ENCODE assay signal across 22 cellular contexts in the genomic region with DNA sequence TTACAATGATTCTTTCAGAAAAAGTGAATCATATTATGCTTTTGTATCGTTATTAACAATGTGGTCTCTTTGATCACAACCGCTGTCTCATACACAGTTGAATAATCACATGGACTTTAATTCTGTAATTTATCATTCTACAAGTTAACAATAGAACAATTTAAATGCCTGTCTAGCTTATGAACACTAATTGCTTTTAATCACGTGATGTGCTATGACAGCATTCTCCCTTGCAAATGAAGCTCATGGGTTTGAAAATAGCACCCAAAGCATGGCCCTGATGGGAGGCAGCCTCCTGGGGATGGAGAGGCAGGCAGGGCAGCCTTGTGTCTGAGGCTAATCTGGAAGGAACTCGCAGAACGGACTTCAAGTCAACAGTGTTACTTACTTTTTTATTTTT.
DNase-seq lines count a peak whose midpoint lies in the region; TF ChIP-seq lines count a peak whose summit lies in the region.
"Had no signal": no experiment of that assay in that cellular context is flagged by ENCODE, and none has a peak within 500 bp of the region (broad histone marks: within the 10 kb centered on the region; RNA-seq: fewer than 3 reads in every experiment).

No MANE protein-coding gene starts in this region.

- no peaks in the 10 kb centered on the region for H3K4me1 Mint-ChIP-seq in osteocyte (ENCODE audit: unreplicated experiment)

- in situ Hi-C loops in GM23248 (cut with MboI) = no loop called here

- no TSS peak for BruUV-seq in A673 (replicated peaks; lab: Mats Ljungman, UMichigan)

- H3K9ac ChIP-seq in GM23248 (no peak overlapping the region), MM.1S (ENCODE audit: low read length) (no peak overlapping the region)
- H3K9ac ChIP-seq: SK-N-SH had no signal

- H3K27ac ChIP-seq in A673 (ENCODE audit: low read depth, low read length, poor library complexity, severe bottlenecking) = no peak overlapping the region
- H3K27ac ChIP-seq in caudate nucleus (ENCODE audit: low read depth, low read length) = peak overlapping the region; percentile 19
- no peak overlapping the region for H3K27ac ChIP-seq in GM23248
- H3K27ac ChIP-seq in esophagus squamous epithelium = no peak overlapping the region
- no peak overlapping the region for H3K27ac ChIP-seq in MM.1S (ENCODE audit: low read length)
- H3K27ac ChIP-seq: RWPE1 had no signal

- H3K36me3 Mint-ChIP-seq in osteocyte (ENCODE audit: unreplicated experiment) = no peaks in the 10 kb centered on the region
- H3K36me3 Mint-ChIP-seq: CD8-positive, alpha-beta T cell had no signal

- TF ChIP-seq CTCF in A673 (conservative IDR thresholded peaks at IDR 0.05; ENCODE audit: low read depth, low read length) (no peak), osteocyte (IDR thresholded peaks at IDR 0.05) (no peak), esophagus squamous epithelium (IDR thresholded peaks at IDR 0.05) (no peak), MM.1S (IDR thresholded peaks at IDR 0.05; ENCODE audit: low read length) (no peak)

- no peak overlapping the region for H2AFZ ChIP-seq in GM23248
- H2AFZ ChIP-seq in MM.1S (ENCODE audit: low read length) = no peak overlapping the region

- POLR2A ChIA-PET in A673 (lab: Charles Lee; ENCODE audit: low non-redundant PET) = no interaction called here

- H3F3A ChIP-seq in GM23248 (ENCODE audit: insufficient read depth) (no peaks in the 10 kb centered on the region), MM.1S (ENCODE audit: insufficient read depth, low read length) (no peaks in the 10 kb centered on the region)

- TF ChIP-seq POLR2A in esophagus squamous epithelium (IDR thresholded peaks at IDR 0.05) = no peak

- peak; percentile 18 for DNase-seq in A673 (ENCODE audit: low spot score)
- DNase-seq in M059J (ENCODE audit: low read depth) = peak; percentile 2
- DNase-seq in caudate nucleus (lab: John Stamatoyannopoulos, UW) = peak in 1 of 61 donors; percentile 10
- DNase-seq in renal cortical epithelial cell (ENCODE audit: low read depth) = peak; percentile 18
- no peak for DNase-seq in osteocyte (ENCODE audit: extremely low spot score, unreplicated experiment)
- DNase-seq in GM23248 = no peak
- no peak for DNase-seq in esophagus squamous epithelium (lab: John Stamatoyannopoulos, UW)
- no peak for DNase-seq in MM.1S
- DNase-seq: Calu3; CD8-positive, alpha-beta T cell; DMS153; KBM-7; NCI-H1105; NCI-H146; NCI-H2029 treated with DMSO at 0.1 percent for 48 hours; NCI-H226; NCI-H510A treated with DMSO at 0.1 percent for 48 hours; NCI-H774; NK-92 treated with Interleukin-12 subunit alpha and Interleukin-12 subunit beta, amount 100 ng/mL, for 24 hours; SIG-M5; SK-N-SH had no signal

- H3K79me2 ChIP-seq in GM23248 (ENCODE audit: insufficient read depth) = no peaks in the 10 kb centered on the region
- H3K79me2 ChIP-seq in MM.1S (ENCODE audit: low read length) = no peaks in the 10 kb centered on the region

- intact Hi-C loops in A673 (cut with micrococcal nuclease; ENCODE audit: unreplicated experiment) = no loop called here
- intact Hi-C loops in esophagus squamous epithelium (cut with DNase I) = no loop called here

- no peak overlapping the region for H3K27ac Mint-ChIP-seq in osteocyte (ENCODE audit: unreplicated experiment)
- H3K27ac Mint-ChIP-seq: CD8-positive, alpha-beta T cell had no signal

- H4K20me1 ChIP-seq in GM23248 (ENCODE audit: insufficient read depth) = no peaks in the 10 kb centered on the region
- no peaks in the 10 kb centered on the region for H4K20me1 ChIP-seq in MM.1S (ENCODE audit: insufficient read depth, low read length)

- 2 to 7% methylated on average over 5 of the region's 5 CpGs for WGBS in GM23248 (ENCODE audit: low coverage in 1 of 2, low lambda C conversion rate in 2 of 2, missing lambda C conversion rate in 2 of 2), 2 experiments
- WGBS in esophagus squamous epithelium, 2 donors = 20 to 29% methylated on average over 5 of the region's 5 CpGs

- H3K27me3 ChIP-seq in A673 (replicated peaks; ENCODE audit: insufficient read depth, low read depth, low read length, poor library complexity) (no peaks in the 10 kb centered on the region), GM23248 (replicated peaks; ENCODE audit: insufficient read depth) (no peaks in the 10 kb centered on the region; the same call in none of the 2 replicates), esophagus squamous epithelium (no peaks in the 10 kb centered on the region), MM.1S (replicated peaks; ENCODE audit: insufficient read depth, low read length) (no peaks in the 10 kb centered on the region)

- no peak overlapping the region for H3K4me3 ChIP-seq in A673 (ENCODE audit: low read depth, low read length, poor library complexity, severe bottlenecking)
- H3K4me3 ChIP-seq in GM23248 = no peak overlapping the region
- no peak overlapping the region for H3K4me3 ChIP-seq in esophagus squamous epithelium
- H3K4me3 ChIP-seq in MM.1S (ENCODE audit: low read length) = no peak overlapping the region

- no peaks in the 10 kb centered on the region for H3K9me3 ChIP-seq in A673 (ENCODE audit: low read depth, low read length, poor library complexity, severe bottlenecking)
- H3K9me3 ChIP-seq in GM23248 (ENCODE audit: low read depth) = no peaks in the 10 kb centered on the region
- no peaks in the 10 kb centered on the region for H3K9me3 ChIP-seq in esophagus squamous epithelium
- H3K9me3 ChIP-seq in MM.1S (replicated peaks; ENCODE audit: insufficient read depth, low read length) = no peaks in the 10 kb centered on the region
- H3K9me3 ChIP-seq: SK-N-SH had no signal

- peaks cover 8% of the 10 kb centered on the region for H3K27me3 Mint-ChIP-seq in osteocyte (ENCODE audit: unreplicated experiment)

- H3K4me2 ChIP-seq in GM23248 (ENCODE audit: unreplicated experiment) = no peak overlapping the region
- no peak overlapping the region for H3K4me2 ChIP-seq in MM.1S (ENCODE audit: low read depth, low read length)
- H3K4me2 ChIP-seq: SK-N-SH had no signal

- H3K9me2 ChIP-seq in GM23248 (ENCODE audit: insufficient read depth) = no peaks in the 10 kb centered on the region
- no peaks in the 10 kb centered on the region for H3K9me2 ChIP-seq in MM.1S (replicated peaks; ENCODE audit: insufficient read depth, low read length)
- H3K9me2 ChIP-seq: SK-N-SH had no signal

- no peaks in the 10 kb centered on the region for H3K9me3 Mint-ChIP-seq in osteocyte (ENCODE audit: unreplicated experiment)
- H3K9me3 Mint-ChIP-seq: CD8-positive, alpha-beta T cell had no signal

- no peaks in the 10 kb centered on the region for H3K36me3 ChIP-seq in A673 (ENCODE audit: insufficient read depth, low read length, poor library complexity, severe bottlenecking)
- H3K36me3 ChIP-seq in GM23248 (ENCODE audit: low read depth) = no peaks in the 10 kb centered on the region
- no peaks in the 10 kb centered on the region for H3K36me3 ChIP-seq in esophagus squamous epithelium
- no peaks in the 10 kb centered on the region for H3K36me3 ChIP-seq in MM.1S (replicated peaks; ENCODE audit: insufficient read depth, low read length)

- H3K4me1 ChIP-seq in A673 (ENCODE audit: insufficient read depth, low read length, poor library complexity, severe bottlenecking) = peaks cover 9% of the 10 kb centered on the region
- no peaks in the 10 kb centered on the region for H3K4me1 ChIP-seq in GM23248 (ENCODE audit: insufficient read depth)
- H3K4me1 ChIP-seq in esophagus squamous epithelium = no peaks in the 10 kb centered on the region
- no peaks in the 10 kb centered on the region for H3K4me1 ChIP-seq in MM.1S (ENCODE audit: low read length)

- H3K4me3 Mint-ChIP-seq in osteocyte (ENCODE audit: unreplicated experiment) = no peak overlapping the region
- H3K4me3 Mint-ChIP-seq: CD8-positive, alpha-beta T cell had no signal

- CTCF ChIA-PET in A673 (lab: Charles Lee) = no interaction called here

Comparison
In these comparisons a context has a peak if more than half of its experiments do, and no peak if none do; other contexts are left out.
1. DNase-seq: peak in A673 (single experiment), M059J (single experiment) and renal cortical epithelial cell (single experiment); none in osteocyte (single experiment), GM23248 (single experiment), esophagus squamous epithelium (single experiment) and MM.1S (single experiment).